In genomic region chr17:28718990-28719433, GRCh38 we compare ENCODE assay signal across 8 cellular contexts. TPM values are rescaled to one million over a fixed set of nuclear protein-coding genes. Genes with fewer than 3 reads are reported as not detected.
DNase-seq lines count a peak whose midpoint lies in the region; ATAC-seq and TF ChIP-seq lines count a peak whose summit lies in the region.

No MANE protein-coding gene starts in this region.

- H3K27me3 ChIP-seq in CD4-positive, alpha-beta T cell (ENCODE audit: control insufficient read depth, insufficient read depth, low read length): peaks cover 21% of the 10 kb centered on the region
- H3K27me3 ChIP-seq in KMS-11 (ENCODE audit: insufficient read depth, low read depth): peaks cover 24% of the 10 kb centered on the region
- no peaks in the 10 kb centered on the region for H3K27me3 ChIP-seq in duodenal mucosa (ENCODE audit: control insufficient read depth in 1 of 2, insufficient read depth in 2 of 2, low read length in 2 of 2)
- no peaks in the 10 kb centered on the region for H3K27me3 ChIP-seq in neural progenitor cell

- H3K79me2 ChIP-seq in KMS-11 (ENCODE audit: insufficient read depth, low read depth) (peaks cover 36% of the 10 kb centered on the region), neural progenitor cell (ENCODE audit: low read depth) (peaks cover 63% of the 10 kb centered on the region)

- peaks cover 62% of the 10 kb centered on the region for H3F3A ChIP-seq in neural progenitor cell (ENCODE audit: low read depth)

- H2AFZ ChIP-seq in KMS-11 (ENCODE audit: low read depth): peak overlapping the region; percentile 86
- H2AFZ ChIP-seq in neural progenitor cell (replicated peaks): no peak overlapping the region

- no peaks in the 10 kb centered on the region for H3K9me3 Mint-ChIP-seq in CD4-positive, alpha-beta T cell
- no peaks in the 10 kb centered on the region for H3K9me3 Mint-ChIP-seq in neural progenitor cell

- no peak for ATAC-seq in CD4-positive, alpha-beta T cell (ENCODE audit: poor library complexity)
- ATAC-seq in HG02970 (IDR thresholded peaks at IDR 0.05; ENCODE audit: low FRiP score, unreplicated experiment) (no peak), GM18907 (IDR thresholded peaks at IDR 0.05; ENCODE audit: unreplicated experiment) (no peak)

- H3K36me3 ChIP-seq in KMS-11 (ENCODE audit: insufficient read depth): peaks cover 20% of the 10 kb centered on the region; the same call in 1 of the 2 replicates
- peaks cover 6 to 30% of the 10 kb centered on the region in 2 donors for H3K36me3 ChIP-seq in duodenal mucosa (ENCODE audit: control insufficient read depth in 1 of 2, insufficient read depth in 2 of 2, low read length in 2 of 2)
- peaks cover 7% of the 10 kb centered on the region for H3K36me3 ChIP-seq in neural progenitor cell

- H4K20me1 ChIP-seq in KMS-11 (ENCODE audit: insufficient read depth) (0 out of 2 replicates have a peak, but pooled peaks cover 5% of the 10 kb centered on the region), neural progenitor cell (ENCODE audit: low read depth) (peaks cover 41% of the 10 kb centered on the region)

- H3K4me3 Mint-ChIP-seq in CD4-positive, alpha-beta T cell: peak overlapping the region; percentile 97
- peak overlapping the region; percentile 97 for H3K4me3 Mint-ChIP-seq in neural progenitor cell

- peaks cover 43% of the 10 kb centered on the region for H3K36me3 Mint-ChIP-seq in CD4-positive, alpha-beta T cell (ENCODE audit: low read depth)
- H3K36me3 Mint-ChIP-seq in neural progenitor cell: peaks cover 44% of the 10 kb centered on the region

- H3K9ac ChIP-seq in KMS-11: peak overlapping the region; percentile 96
- H3K9ac ChIP-seq in duodenal mucosa (ENCODE audit: low read depth in 1 of 2, low read length in 2 of 2): peak overlapping the region; percentile 35 to 68
- no peak overlapping the region for H3K9ac ChIP-seq in neural progenitor cell

- no peaks in the 10 kb centered on the region for H3K9me3 ChIP-seq in CD4-positive, alpha-beta T cell (ENCODE audit: control insufficient read depth, low read length)
- H3K9me3 ChIP-seq in duodenal mucosa (ENCODE audit: control insufficient read depth in 1 of 2, low read length in 2 of 2) (no peaks in the 10 kb centered on the region), neural progenitor cell (ENCODE audit: low read depth) (no peaks in the 10 kb centered on the region)

- peaks cover 52% of the 10 kb centered on the region for H3K4me1 Mint-ChIP-seq in CD4-positive, alpha-beta T cell (ENCODE audit: low read depth)
- peaks cover 59% of the 10 kb centered on the region for H3K4me1 Mint-ChIP-seq in neural progenitor cell

- no peak for TF ChIP-seq CTCF in CD4-positive, alpha-beta T cell (IDR thresholded peaks at IDR 0.05)
- TF ChIP-seq CTCF in KMS-11 (conservative IDR thresholded peaks at IDR 0.05; ENCODE audit: low read depth, low read length): no peak
- TF ChIP-seq CTCF in neural progenitor cell (IDR thresholded peaks at IDR 0.05): no peak

- peak overlapping the region; percentile 95 for H3K27ac Mint-ChIP-seq in CD4-positive, alpha-beta T cell
- peak overlapping the region; percentile 97 for H3K27ac Mint-ChIP-seq in neural progenitor cell

- peak overlapping the region; percentile 95 for H3K27ac ChIP-seq in CD4-positive, alpha-beta T cell (ENCODE audit: low read depth, low read length)
- peak overlapping the region; percentile 90 for H3K27ac ChIP-seq in KMS-11
- peak overlapping the region; percentile 82 for H3K27ac ChIP-seq in duodenal mucosa (ENCODE audit: low read depth, low read length)
- H3K27ac ChIP-seq in neural progenitor cell: peak overlapping the region; percentile 54

- POLR2A ChIA-PET in CD4-positive, alpha-beta T cell (lab: Charles Lee): interaction anchor here (0.6 to 4.1 kb wide), 28 partner anchors 9 to 421 kb away, joined by 3 to 110 read pairs (median 8); partner anchors contain the start of genes BLTP2, FAM222B, FLOT2 and IFT20

- DNase-seq in CD4-positive, alpha-beta T cell: no peak
- DNase-seq in neural progenitor cell (ENCODE audit: low spot score): no peak
- DNase-seq in RPMI8226: no peak
- DNase-seq in SW 1271 (lab: John Stamatoyannopoulos, UW): no peak

- H3K4me1 ChIP-seq in KMS-11 (ENCODE audit: low read depth, poor library complexity, severe bottlenecking) (peaks cover 34% of the 10 kb centered on the region), duodenal mucosa (ENCODE audit: control insufficient read depth in 1 of 2, insufficient read depth in 2 of 2, low read length in 2 of 2) (peaks cover 34 to 50% of the 10 kb centered on the region in 2 donors), neural progenitor cell (peaks cover 38% of the 10 kb centered on the region)

- H3K4me3 ChIP-seq in KMS-11 (IDR thresholded peaks at IDR 0.05; ENCODE audit: insufficient read depth, low read depth, low read length) (no peak overlapping the region), duodenal mucosa (ENCODE audit: low read depth in 1 of 2, low read length in 2 of 2) (peak overlapping the region; percentile 95 to 98), neural progenitor cell (peak overlapping the region; percentile 88)

- H3K27me3 Mint-ChIP-seq in CD4-positive, alpha-beta T cell: peaks cover 35% of the 10 kb centered on the region
- peaks cover 6% of the 10 kb centered on the region for H3K27me3 Mint-ChIP-seq in neural progenitor cell (ENCODE audit: insufficient read depth, low read depth)

- H3K4me2 ChIP-seq in KMS-11: peak overlapping the region; percentile 86
- peak overlapping the region; percentile 99 for H3K4me2 ChIP-seq in neural progenitor cell

- intact Hi-C loops in CD4-positive, alpha-beta T cell (cut with DNase I, micrococcal nuclease): loop anchor here (2.0 to 10.0 kb wide), 4 partner anchors 56 to 364 kb away; partner anchors contain the start of genes DHRS13 (in 1 of the 2), PHF12 (in 1 of the 2), POLDIP2 (in 1 of the 2) and SUPT6H (in 1 of the 2)

- CTCF ChIA-PET in CD4-positive, alpha-beta T cell (lab: Charles Lee): interaction anchor here (1.1 to 3.4 kb wide), 6 partner anchors 8 to 72 kb away, joined by 4 to 21 read pairs (median 9); partner anchors contain the start of genes NEK8, PROCA1, SDF2 and SUPT6H

RNA-seq across cellular contexts. Expression of gene RPL23A, which starts 0.8 kb away (rescaled TPM):
- 1,000 to 10,000 TPM; 3,393 to 3,457 TPM for total RNA-seq in CD4-positive, alpha-beta T cell
- 581 and 932 TPM in 2 replicates for total RNA-seq in neural progenitor cell (ENCODE audit: low replicate concordance)

RNA-seq across cellular contexts. Expression of gene RAB34, which starts 1.3 kb away (rescaled TPM):
- 10 to 100 TPM; 20.7 to 21.3 TPM for total RNA-seq in CD4-positive, alpha-beta T cell
- 82.8 and 133 TPM in 2 replicates for total RNA-seq in neural progenitor cell (ENCODE audit: low replicate concordance)

RNA-seq across cellular contexts. Expression of gene TLCD1, which starts 7.0 kb away (rescaled TPM):
- total RNA-seq in CD4-positive, alpha-beta T cell: under 1 TPM; 0.39 to 0.60 TPM
- total RNA-seq in neural progenitor cell (ENCODE audit: low replicate concordance): 10.0 and 13.4 TPM in 2 replicates

RNA-seq across cellular contexts. Expression of gene PROCA1, which starts 7.3 kb away (rescaled TPM):
- 1 to 10 TPM; 3.5 to 4.1 TPM for total RNA-seq in CD4-positive, alpha-beta T cell
- 12.5 and 32.7 TPM in 2 replicates for total RNA-seq in neural progenitor cell (ENCODE audit: low replicate concordance)

RNA-seq across cellular contexts. Expression of gene NEK8, which starts 9.6 kb away (rescaled TPM):
- total RNA-seq in CD4-positive, alpha-beta T cell: 1 to 10 TPM; 4.7 to 5.2 TPM
- total RNA-seq in neural progenitor cell (ENCODE audit: low replicate concordance): 3.7 and 9.2 TPM in 2 replicates
